14 cellular contexts compared by ENCODE assay signal in the genomic region with DNA sequence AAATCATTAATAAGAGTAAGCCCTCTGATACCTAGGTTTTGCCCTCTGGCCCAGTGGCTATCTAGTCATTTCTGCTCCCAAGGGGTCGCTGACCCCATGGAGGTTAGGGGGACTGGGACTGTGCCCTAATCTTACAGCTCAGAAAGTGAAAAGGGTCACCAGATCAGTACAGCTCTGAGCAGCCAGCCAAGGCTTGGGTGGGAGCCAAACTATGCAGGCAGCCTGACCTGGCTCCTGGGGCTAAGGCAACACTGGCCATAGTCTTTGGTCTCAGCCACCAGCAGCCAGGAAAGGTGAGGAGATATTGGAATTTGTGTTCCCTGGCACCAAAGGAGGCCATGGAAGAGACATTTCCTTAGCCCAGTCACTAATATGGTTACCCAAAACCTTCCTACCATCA.
DNase-seq lines count a peak whose midpoint lies in the region; ATAC-seq and TF ChIP-seq lines count a peak whose summit lies in the region.
"Had no signal": no experiment of that assay in that cellular context is flagged by ENCODE, and none has a peak within 500 bp of the region (broad histone marks: within the 10 kb centered on the region; RNA-seq: fewer than 3 reads in every experiment).

No MANE protein-coding gene starts in this region.

- CTCF ChIA-PET in PC-3 (lab: Charles Lee) (no interaction called here), WTC11 (lab: Charles Lee) (no interaction called here)

- no peak overlapping the region for H3K27ac Mint-ChIP-seq in WTC11
- H3K27ac Mint-ChIP-seq: CD4-positive, CD25-positive, alpha-beta regulatory T cell; IgD-negative memory B cell had no signal

- H3K4me1 ChIP-seq in spleen (no peaks in the 10 kb centered on the region), PC-3 (ENCODE audit: insufficient read depth, low read length) (no peaks in the 10 kb centered on the region)

- H2AFZ ChIP-seq in PC-3 (ENCODE audit: low read length), result no peak overlapping the region
- H2AFZ ChIP-seq: GM23248 had no signal

- BruUV-seq in PC-3 (replicated peaks; lab: Mats Ljungman, UMichigan), result no TSS peak

- peaks cover 4% of the 10 kb centered on the region; the same call in 1 of the 2 replicates for H3K27me3 Mint-ChIP-seq in WTC11 (ENCODE audit: low read depth)
- H3K27me3 Mint-ChIP-seq: CD4-positive, CD25-positive, alpha-beta regulatory T cell had no signal

- H3K9me2 ChIP-seq in PC-3 (replicated peaks; ENCODE audit: low read length), result no peaks in the 10 kb centered on the region

- intact Hi-C loops in Right ventricle myocardium superior (cut with DNase I) (no loop called here), cardiac septum (cut with DNase I) (no loop called here), spleen (cut with DNase I; ENCODE audit: low total_unique reads) (no loop called here), PC-3 (cut with micrococcal nuclease) (no loop called here)

- POLR2A ChIA-PET in PC-3 (lab: Charles Lee; ENCODE audit: unreplicated experiment) (no interaction called here), WTC11 (lab: Charles Lee) (no interaction called here)

- H3F3A ChIP-seq in PC-3 (ENCODE audit: low read length, unreplicated experiment), result no peaks in the 10 kb centered on the region

- TF ChIP-seq CTCF in spleen (IDR thresholded peaks at IDR 0.05 in 8 of 11, conservative IDR thresholded peaks at IDR 0.05 in 3 of 11) (no peak), PC-3 (conservative IDR thresholded peaks at IDR 0.05; ENCODE audit: low read depth, low read length) (no peak), WTC11 (IDR thresholded peaks at IDR 0.05) (no peak)

- H3K9me3 ChIP-seq in spleen (no peaks in the 10 kb centered on the region), PC-3 (ENCODE audit: low read length) (no peaks in the 10 kb centered on the region)
- H3K9me3 ChIP-seq: BLaER1 treated with 17β-estradiol and CSF1 and Interleukin-3, amounts not matched to agents 10 nM and 100 nM had no signal

- WGBS in spleen, 5 donors, result 33 to 76% (median 67%) methylated on average over 1 of the region's 1 CpG

- ATAC-seq in Right ventricle myocardium superior (ENCODE audit: poor library complexity) (peak; percentile 43), left lobe of liver (peak; percentile 87), PC-3 (no peak), WTC11 (no peak)
- ATAC-seq: HCT116 had no signal

- H3K4me1 Mint-ChIP-seq in WTC11, result no peaks in the 10 kb centered on the region
- H3K4me1 Mint-ChIP-seq: CD4-positive, CD25-positive, alpha-beta regulatory T cell; IgD-negative memory B cell had no signal

- no peak overlapping the region for H3K4me3 ChIP-seq in spleen
- no peak overlapping the region for H3K4me3 ChIP-seq in PC-3 (ENCODE audit: low read length)
- H3K4me3 ChIP-seq: BLaER1 treated with 17β-estradiol and CSF1 and Interleukin-3, amounts not matched to agents 10 nM and 100 nM; GM23248 had no signal

- H3K36me3 ChIP-seq in spleen (no peaks in the 10 kb centered on the region), PC-3 (ENCODE audit: low read depth, low read length) (no peaks in the 10 kb centered on the region)
- H3K36me3 ChIP-seq: BLaER1 treated with 17β-estradiol and CSF1 and Interleukin-3, amounts not matched to agents 10 nM and 100 nM had no signal

- no peak overlapping the region for H3K4me2 ChIP-seq in PC-3 (ENCODE audit: low read length)
- H3K4me2 ChIP-seq: BLaER1 treated with 17β-estradiol and CSF1 and Interleukin-3, amounts not matched to agents 10 nM and 100 nM had no signal

- H3K36me3 Mint-ChIP-seq in WTC11, result no peaks in the 10 kb centered on the region
- H3K36me3 Mint-ChIP-seq: CD4-positive, CD25-positive, alpha-beta regulatory T cell; IgD-negative memory B cell had no signal

- no peaks in the 10 kb centered on the region for H4K20me1 ChIP-seq in PC-3 (ENCODE audit: low read length)
- H4K20me1 ChIP-seq: BLaER1 treated with 17β-estradiol and CSF1 and Interleukin-3, amounts not matched to agents 10 nM and 100 nM had no signal

- no peaks in the 10 kb centered on the region for H3K9me3 Mint-ChIP-seq in WTC11
- H3K9me3 Mint-ChIP-seq: IgD-negative memory B cell had no signal

- H3K27me3 ChIP-seq in spleen (replicated peaks in 1 of 7) (peaks cover 0 to 9% (median 0%) of the 10 kb centered on the region in 7 donors), PC-3 (ENCODE audit: low read length) (no peaks in the 10 kb centered on the region)
- H3K27me3 ChIP-seq: BLaER1 treated with 17β-estradiol and CSF1 and Interleukin-3, amounts not matched to agents 10 nM and 100 nM had no signal

- H3K79me2 ChIP-seq in PC-3 (ENCODE audit: low read length), result no peaks in the 10 kb centered on the region

- DNase-seq in Right ventricle myocardium superior (peak; percentile 52), cardiac septum (ENCODE audit: low spot score) (no peak), astrocyte of the hippocampus (ENCODE audit: low read depth, low spot score) (peak; percentile 25), left lobe of liver (ENCODE audit: low spot score) (peak; percentile 58), spleen (no peak), PC-3 (no peak), WTC11 (ENCODE audit: low spot score) (no peak)
- DNase-seq: ACHN; CD4-positive, CD25-positive, alpha-beta regulatory T cell; DMS53; GM23248 had no signal

- no peak overlapping the region for H3K4me3 Mint-ChIP-seq in WTC11
- H3K4me3 Mint-ChIP-seq: CD4-positive, CD25-positive, alpha-beta regulatory T cell; IgD-negative memory B cell had no signal

- no peak for TF ChIP-seq POLR2A in spleen (IDR thresholded peaks at IDR 0.05)

- no peak overlapping the region for H3K27ac ChIP-seq in spleen
- H3K27ac ChIP-seq in PC-3 (ENCODE audit: low read length), result no peak overlapping the region
- H3K27ac ChIP-seq: BLaER1 treated with 17β-estradiol and CSF1 and Interleukin-3, amounts not matched to agents 10 nM and 100 nM; GM23248 had no signal

- no peak overlapping the region for H3K9ac ChIP-seq in PC-3 (ENCODE audit: low read length)
- H3K9ac ChIP-seq: BLaER1 treated with 17β-estradiol and CSF1 and Interleukin-3, amounts not matched to agents 10 nM and 100 nM; GM23248 had no signal

TF ChIP-seq in WTC11, 78 proteins besides CTCF, POLR2A, EP300 and RAD21 (continues in another document):
- TF ChIP-seq, protein P1, sequence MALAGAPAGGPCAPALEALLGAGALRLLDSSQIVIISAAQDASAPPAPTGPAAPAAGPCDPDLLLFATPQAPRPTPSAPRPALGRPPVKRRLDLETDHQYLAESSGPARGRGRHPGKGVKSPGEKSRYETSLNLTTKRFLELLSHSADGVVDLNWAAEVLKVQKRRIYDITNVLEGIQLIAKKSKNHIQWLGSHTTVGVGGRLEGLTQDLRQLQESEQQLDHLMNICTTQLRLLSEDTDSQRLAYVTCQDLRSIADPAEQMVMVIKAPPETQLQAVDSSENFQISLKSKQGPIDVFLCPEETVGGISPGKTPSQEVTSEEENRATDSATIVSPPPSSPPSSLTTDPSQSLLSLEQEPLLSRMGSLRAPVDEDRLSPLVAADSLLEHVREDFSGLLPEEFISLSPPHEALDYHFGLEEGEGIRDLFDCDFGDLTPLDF (CRISPR knock-in tag; IDR thresholded peaks at IDR 0.05), result no peak
- TF ChIP-seq ZNF121 (CRISPR knock-in tag; IDR thresholded peaks at IDR 0.05), result no peak
- no peak for TF ChIP-seq GABPB1 (CRISPR knock-in tag; IDR thresholded peaks at IDR 0.05)
- TF ChIP-seq TP53 (CRISPR knock-in tag; IDR thresholded peaks at IDR 0.05), result no peak
- no peak for TF ChIP-seq ZNF263 (CRISPR knock-in tag; IDR thresholded peaks at IDR 0.05; ENCODE audit: low read depth)
- TF ChIP-seq, protein P2, sequence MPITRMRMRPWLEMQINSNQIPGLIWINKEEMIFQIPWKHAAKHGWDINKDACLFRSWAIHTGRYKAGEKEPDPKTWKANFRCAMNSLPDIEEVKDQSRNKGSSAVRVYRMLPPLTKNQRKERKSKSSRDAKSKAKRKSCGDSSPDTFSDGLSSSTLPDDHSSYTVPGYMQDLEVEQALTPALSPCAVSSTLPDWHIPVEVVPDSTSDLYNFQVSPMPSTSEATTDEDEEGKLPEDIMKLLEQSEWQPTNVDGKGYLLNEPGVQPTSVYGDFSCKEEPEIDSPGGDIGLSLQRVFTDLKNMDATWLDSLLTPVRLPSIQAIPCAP (CRISPR knock-in tag; IDR thresholded peaks at IDR 0.05), result no peak
- TF ChIP-seq, protein P3, sequence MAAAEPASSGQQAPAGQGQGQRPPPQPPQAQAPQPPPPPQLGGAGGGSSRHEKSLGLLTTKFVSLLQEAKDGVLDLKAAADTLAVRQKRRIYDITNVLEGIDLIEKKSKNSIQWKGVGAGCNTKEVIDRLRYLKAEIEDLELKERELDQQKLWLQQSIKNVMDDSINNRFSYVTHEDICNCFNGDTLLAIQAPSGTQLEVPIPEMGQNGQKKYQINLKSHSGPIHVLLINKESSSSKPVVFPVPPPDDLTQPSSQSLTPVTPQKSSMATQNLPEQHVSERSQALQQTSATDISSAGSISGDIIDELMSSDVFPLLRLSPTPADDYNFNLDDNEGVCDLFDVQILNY (CRISPR knock-in tag; IDR thresholded peaks at IDR 0.05), result no peak
- TF ChIP-seq ZNF416 (CRISPR knock-in tag; IDR thresholded peaks at IDR 0.05), result no peak
- TF ChIP-seq TEAD1 (CRISPR knock-in tag; IDR thresholded peaks at IDR 0.05), result no peak

Comparison
In these comparisons a context has a peak if more than half of its experiments do, and no peak if none do; other contexts are left out.
1. DNase-seq: peak in Right ventricle myocardium superior (single experiment), astrocyte of the hippocampus (single experiment) and left lobe of liver (single experiment); none in cardiac septum (single experiment), spleen (single experiment), PC-3 (single experiment) and WTC11 (single experiment).
2. ATAC-seq: peak in Right ventricle myocardium superior (single experiment) and left lobe of liver (single experiment); none in PC-3 (single experiment) and WTC11 (single experiment).